Comparison of ENCODE assay signal across 19 cellular contexts in genomic region chr1:221371671-221372070, GRCh38.
"Had no signal": no experiment of that assay in that cellular context is flagged by ENCODE, and none has a peak within 500 bp of the region (broad histone marks: within the 10 kb centered on the region; RNA-seq: fewer than 3 reads in every experiment).

No MANE protein-coding gene starts in this region.

- H3K9me3 ChIP-seq: pancreas, tibial artery, upper lobe of right lung, vagina had no signal

- ATAC-seq: esophagus mucosa; foreskin keratinocyte; left cardiac atrium; left ventricle myocardium superior; natural killer cell treated with Interleukin-12 subunit alpha and Interleukin-12 subunit beta and Interleukin-15 and Interleukin-18, amount 100 ng/mL, for 72 hours; pancreas; right cardiac atrium; stimulated activated memory B cell treated with anti-CD40 and anti-IgM and Interleukin-4, amounts not matched to agents 10 μg/mL and 1 μg/mL and 100 μg/mL, for 72 hours; upper lobe of right lung had no signal

- H3K4me3 ChIP-seq: dorsolateral prefrontal cortex, neural progenitor cell, pancreas, tibial artery, upper lobe of right lung, vagina had no signal

- H2AFZ ChIP-seq: neural progenitor cell had no signal

- H3K27me3 ChIP-seq: neural progenitor cell, pancreas, tibial artery, upper lobe of right lung, vagina had no signal

- DNase-seq: cortex of kidney; dorsolateral prefrontal cortex; effector CD8-positive, alpha-beta T cell; foreskin keratinocyte; immature natural killer cell; kidney; left cardiac atrium; left ventricle myocardium superior; nucleus accumbens; pancreas; right cardiac atrium; stimulated activated CD4-positive, alpha-beta T cell treated with anti-CD3 and anti-CD28 coated beads, Interleukin-4, amount 100 ng/mL, for 1 hour; tibial artery; upper lobe of right lung had no signal

- H3K27ac ChIP-seq: dorsolateral prefrontal cortex, foreskin keratinocyte, neural progenitor cell, pancreas, tibial artery, upper lobe of right lung, vagina had no signal

- H3K36me3 ChIP-seq: neural progenitor cell, pancreas, tibial artery, upper lobe of right lung, vagina had no signal

- H3K4me2 ChIP-seq: neural progenitor cell had no signal

- H3K4me1 ChIP-seq: foreskin keratinocyte, pancreas, tibial artery, upper lobe of right lung, vagina had no signal
